In the genomic region with DNA sequence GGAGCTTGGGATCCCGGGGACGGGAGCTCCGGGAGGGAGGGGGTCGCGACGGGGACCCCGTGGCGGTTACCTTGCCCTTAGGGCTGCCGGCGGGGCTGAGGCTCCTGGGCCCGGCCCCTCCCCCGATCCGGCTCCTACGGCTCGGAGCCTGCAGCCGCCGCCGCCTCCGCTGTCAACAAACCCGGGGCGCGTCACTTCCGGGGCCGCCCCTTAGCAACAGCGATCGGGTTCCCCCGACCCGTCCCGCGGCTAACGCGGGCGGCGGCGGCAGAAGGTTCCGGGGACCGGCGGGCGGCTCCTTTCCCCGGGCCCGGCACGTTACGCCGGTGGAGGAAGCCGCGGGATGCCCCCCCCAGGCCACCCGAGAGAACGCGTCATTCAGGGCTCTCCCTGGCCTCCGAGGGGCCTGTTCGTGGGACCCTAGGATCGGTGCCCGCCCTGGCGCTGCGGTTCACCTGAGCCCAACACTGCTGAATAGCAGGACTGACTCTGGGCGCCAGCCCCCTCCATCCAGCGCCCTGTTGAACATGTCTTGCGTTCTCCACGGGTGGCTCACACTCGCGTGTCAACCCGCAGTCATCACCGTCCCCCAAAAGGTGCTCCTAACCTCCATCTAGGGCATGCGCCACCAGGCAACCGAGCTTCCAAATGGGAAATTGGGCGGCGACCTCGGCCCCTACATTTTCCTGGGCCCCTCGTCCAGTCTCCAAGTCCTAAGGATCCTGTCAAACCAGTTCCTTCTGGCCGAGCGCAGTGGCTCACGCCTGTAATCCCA, we compare ENCODE assay signal across 8 cellular contexts. TPM values are rescaled to one million over a fixed set of nuclear protein-coding genes. Genes with fewer than 3 reads are reported as not detected.
DNase-seq lines count a peak whose midpoint lies in the region; ATAC-seq and TF ChIP-seq lines count a peak whose summit lies in the region.

A gene (minus strand): TSS at position 183 of the 775 bp plus-strand sequence. CDS start 16,362 bp downstream, outside the sequence.

- peak within 1 kb of the TSS; percentile 90 to 96 for H3K4me3 Mint-ChIP-seq in H9

- H3K27me3 ChIP-seq in H9 (ENCODE audit: insufficient read depth, low read length) (no peaks in the 10 kb centered on the region), MM.1S (replicated peaks; ENCODE audit: insufficient read depth, low read length) (no peaks in the 10 kb centered on the region), foreskin keratinocyte (no peaks in the 10 kb centered on the region), neuron (ENCODE audit: insufficient read depth, low read length) (no peaks in the 10 kb centered on the region)

- H3K27ac ChIP-seq in H9 (ENCODE audit: insufficient read length, low read depth, low read length), result peak within 1 kb of the TSS; percentile 31
- peak within 1 kb of the TSS; percentile 61 for H3K27ac ChIP-seq in MM.1S (ENCODE audit: low read length)
- peak within 1 kb of the TSS; percentile 59 for H3K27ac ChIP-seq in foreskin keratinocyte

- H4K91ac ChIP-seq in H9 (ENCODE audit: insufficient read length, low read depth, low read length), result no peak within 1 kb of the TSS

- peaks cover 9 to 11% of the 10 kb centered on the region in 2 experiments for H3K4me1 Mint-ChIP-seq in H9

- no peak within 1 kb of the TSS for H3K56ac ChIP-seq in H9 (ENCODE audit: insufficient read length, low read depth, low read length)

- H3K36me3 ChIP-seq in MM.1S (replicated peaks; ENCODE audit: insufficient read depth, low read length), result no peaks in the 10 kb centered on the region
- H3K36me3 ChIP-seq in neuron (ENCODE audit: insufficient read depth, low read length), result peaks cover 5% of the 10 kb centered on the region

- peak within 1 kb of the TSS; percentile 71 for H3K4me2 ChIP-seq in H9 (ENCODE audit: insufficient read depth, insufficient read length, low read length)
- peak within 1 kb of the TSS; percentile 95 for H3K4me2 ChIP-seq in MM.1S (ENCODE audit: low read depth, low read length)

- no peaks in the 10 kb centered on the region for H3K79me1 ChIP-seq in H9 (ENCODE audit: insufficient read depth, low read depth, low read length, poor library complexity, severe bottlenecking)

- H2BK120ac ChIP-seq in H9 (ENCODE audit: low read depth, low read length, poor library complexity, severe bottlenecking), result no peak within 1 kb of the TSS

- H3K23ac ChIP-seq in H9 (ENCODE audit: insufficient read length, low read depth, low read length), result no peak within 1 kb of the TSS

- no peaks in the 10 kb centered on the region for H3K9me3 ChIP-seq in H9 (ENCODE audit: control insufficient read depth, low read depth, low read length)
- H3K9me3 ChIP-seq in MM.1S (replicated peaks; ENCODE audit: insufficient read depth, low read length), result no peaks in the 10 kb centered on the region
- H3K9me3 ChIP-seq in neuron (ENCODE audit: low read length), result no peaks in the 10 kb centered on the region

- H4K20me1 ChIP-seq in H9 (ENCODE audit: control insufficient read depth, insufficient read depth, insufficient read length), result no peaks in the 10 kb centered on the region
- no peaks in the 10 kb centered on the region for H4K20me1 ChIP-seq in MM.1S (ENCODE audit: insufficient read depth, low read length)

- peaks cover 8% of the 10 kb centered on the region; the same call in 1 of the 2 replicates for H3F3A ChIP-seq in MM.1S (ENCODE audit: insufficient read depth, low read length)

- DNase-seq in EL (peak; percentile 88), H9 (peak; percentile 90), MM.1S (peak; percentile 93), SIG-M5 treated with dmso at 0.1 percent for 504 hours (lab: John Stamatoyannopoulos, UW; ENCODE audit: unreplicated experiment) (peak; percentile 83), activated gamma-delta T cell treated with Interleukin-2 at 50 U/mL for 16 hours (peak; percentile 93), foreskin keratinocyte (peak; percentile 64 to 76), stromal cell of bone marrow (ENCODE audit: low read depth) (peak; percentile 79)

- H2BK12ac ChIP-seq in H9 (ENCODE audit: insufficient read length, low read depth, low read length), result no peak within 1 kb of the TSS

- TF ChIP-seq CTCF in H9 (conservative IDR thresholded peaks at IDR 0.05) (no peak), MM.1S (IDR thresholded peaks at IDR 0.05; ENCODE audit: low read length) (no peak), foreskin keratinocyte (conservative IDR thresholded peaks at IDR 0.05) (peak; percentile 13)

- H3K18ac ChIP-seq in H9 (ENCODE audit: insufficient read length, low read depth, low read length), result peak within 1 kb of the TSS; percentile 67

- peak within 1 kb of the TSS; percentile 4 for H4K5ac ChIP-seq in H9 (ENCODE audit: insufficient read length, low read depth, low read length)

- H2AFZ ChIP-seq in H9 (ENCODE audit: low read length) (no peak within 1 kb of the TSS), MM.1S (ENCODE audit: low read length) (peak within 1 kb of the TSS; percentile 99), neuron (ENCODE audit: low read depth, low read length) (peak within 1 kb of the TSS; percentile 89)

- H3K4me3 ChIP-seq in MM.1S (ENCODE audit: low read length), result peak within 1 kb of the TSS; percentile 92
- H3K4me3 ChIP-seq in neuron (ENCODE audit: low read length), result peak within 1 kb of the TSS; percentile 95

- H3K9me2 ChIP-seq in MM.1S (replicated peaks; ENCODE audit: insufficient read depth, low read length), result no peaks in the 10 kb centered on the region

- peak; percentile 86 for ATAC-seq in foreskin keratinocyte

- H3K4me1 ChIP-seq in H9 (ENCODE audit: insufficient read depth, low read length), result no peaks in the 10 kb centered on the region
- peaks cover 5% of the 10 kb centered on the region for H3K4me1 ChIP-seq in MM.1S (ENCODE audit: low read length)
- H3K4me1 ChIP-seq in foreskin keratinocyte, result peaks cover 3% of the 10 kb centered on the region
- H3K4me1 ChIP-seq in neuron (ENCODE audit: insufficient read depth, low read length), result peaks cover 12% of the 10 kb centered on the region

- H3K27me3 Mint-ChIP-seq in H9 (ENCODE audit: low read depth), result peaks cover 2% of the 10 kb centered on the region; the same call in 1 of the 2 replicates

- H3T11ph ChIP-seq in H9 (ENCODE audit: low read length), result no peak within 1 kb of the TSS

- H2BK5ac ChIP-seq in H9 (ENCODE audit: insufficient read length, low read length), result peak within 1 kb of the TSS; percentile 48

- WGBS in H9 (ENCODE audit: extremely low coverage, insufficient read length, low lambda C conversion rate), result no CpG with 5 or more reads among the region's 72 CpGs

- no peak within 1 kb of the TSS for H4K8ac ChIP-seq in H9 (replicated peaks; ENCODE audit: insufficient read length, low read depth, low read length)

- peaks cover 0 to 6% (median 0%) of the 10 kb centered on the region in 3 experiments; a peak in 2 of 7 replicates for H3K36me3 Mint-ChIP-seq in H9 (ENCODE audit: insufficient read depth in 1 of 3, low read depth in 3 of 3)

- H3K14ac ChIP-seq in H9 (ENCODE audit: insufficient read depth, low read length), result peak within 1 kb of the TSS; percentile 94

- no peak within 1 kb of the TSS for H2AK5ac ChIP-seq in H9 (ENCODE audit: insufficient read length, low read length)

- H3K9ac ChIP-seq in H9 (ENCODE audit: extremely low read depth, insufficient read length, low read length) (peak within 1 kb of the TSS; percentile 76), MM.1S (ENCODE audit: low read length) (peak within 1 kb of the TSS; percentile 87)

- H3K23me2 ChIP-seq in H9 (ENCODE audit: insufficient read length, low read depth, low read length, poor library complexity, severe bottlenecking), result peaks cover 12% of the 10 kb centered on the region

- no peak within 1 kb of the TSS for H2BK15ac ChIP-seq in H9 (ENCODE audit: low read depth, low read length)

- H3K79me2 ChIP-seq in H9 (ENCODE audit: insufficient read depth, low read length) (no peaks in the 10 kb centered on the region; the same call in 1 of the 2 replicates), MM.1S (ENCODE audit: low read length) (peaks cover 20% of the 10 kb centered on the region)

- peak within 1 kb of the TSS; percentile 97 to 98 (median 98) for H3K27ac Mint-ChIP-seq in H9

- no peak within 1 kb of the TSS for H2BK20ac ChIP-seq in H9 (ENCODE audit: low read depth, low read length, poor library complexity, severe bottlenecking)

- H3K4ac ChIP-seq in H9 (ENCODE audit: low read depth, low read length), result no peak within 1 kb of the TSS

- H3K9me3 Mint-ChIP-seq in H9, result peaks cover 6 to 10% of the 10 kb centered on the region in 2 experiments; a peak in 4 of 5 replicates

RNA-seq across cellular contexts. Expression of the gene that starts here (rescaled TPM):
- total RNA-seq in H9 (2021) (23.1 and 24.2 TPM in 2 replicates), foreskin keratinocyte (13.2 and 15.6 TPM in 2 replicates)
- polyA plus RNA-seq in foreskin keratinocyte, result 9.5 and 10.4 TPM in 2 replicates

Comparison
In these comparisons a context has a peak if more than half of its experiments do, and no peak if none do; other contexts are left out.
1. Peak in every context shown above with its lines: DNase-seq, ATAC-seq, H3K4me3 ChIP-seq and H3K27ac ChIP-seq.